37 cellular contexts compared by ENCODE assay signal in genomic region chr15:34673241-34673640, GRCh38.
"Had no signal": no experiment of that assay in that cellular context is flagged by ENCODE, and none has a peak within 500 bp of the region (broad histone marks: within the 10 kb centered on the region; RNA-seq: fewer than 3 reads in every experiment).

No MANE protein-coding gene starts in this region.

- FAIRE-seq: astrocyte had no signal

- H3K27ac ChIP-seq: adrenal gland, ascending aorta, body of pancreas, brain microvascular endothelial cell, breast epithelium, cardiac muscle cell had no signal

- H3K36me3 Mint-ChIP-seq: activated naive CD4-positive, alpha-beta T cell treated with anti-CD3 and anti-CD28 coated beads, Interleukin-2, amount 10 ng/mL, durations not matched to agents 7 days and 5 days; activated naive CD4-positive, alpha-beta T cell treated with anti-CD3 and anti-CD28 coated beads, Interleukin-2, amount 50 U/mL, for 24 hours; activated naive CD4-positive, alpha-beta T cell treated with anti-CD3 and anti-CD28 coated beads, Interleukin-2, amount 50 U/mL, for 72 hours; activated naive CD8-positive, alpha-beta T cell; activated naive CD8-positive, alpha-beta T cell treated with anti-CD3 and anti-CD28 coated beads for 36 hours; activated naive CD8-positive, alpha-beta T cell treated with anti-CD3 and anti-CD28 coated beads, Interleukin-2, amount 10 ng/mL, durations not matched to agents 7 days and 5 days; brain had no signal

- H3K4me3 Mint-ChIP-seq: activated naive CD4-positive, alpha-beta T cell treated with anti-CD3 and anti-CD28 coated beads for 36 hours; activated naive CD4-positive, alpha-beta T cell treated with anti-CD3 and anti-CD28 coated beads, Interleukin-2, amount 10 ng/mL, durations not matched to agents 7 days and 5 days; activated naive CD4-positive, alpha-beta T cell treated with anti-CD3 and anti-CD28 coated beads, Interleukin-2, amount 50 U/mL, for 24 hours; activated naive CD8-positive, alpha-beta T cell; activated naive CD8-positive, alpha-beta T cell treated with anti-CD3 and anti-CD28 coated beads for 36 hours; activated naive CD8-positive, alpha-beta T cell treated with anti-CD3 and anti-CD28 coated beads, Interleukin-2, amount 10 ng/mL, durations not matched to agents 7 days and 5 days; activated naive CD8-positive, alpha-beta T cell treated with anti-CD3 and anti-CD28 coated beads, Interleukin-2, amount 50 U/mL, for 24 hours; activated T-cell treated with anti-CD3 and anti-CD28 coated beads, Interleukin-2, amount 50 U/mL, for 4 hours; activated T-cell treated with anti-CD3 and anti-CD28 coated beads, Interleukin-2, amount 50 U/mL, for 72 hours; activated T-helper 1 cell treated with anti-CD3 and anti-CD28 coated beads, Interleukin-12 subunit alpha, Interleukin-12 subunit beta, Interleukin-2, Interleukin-4 antibody, amounts not matched to agents 30 ng/mL and 10 ng/mL and 1 ng/mL, durations not matched to agents 14 hours and 24 hours and 36 hours; activated T-helper 17 cell treated with anti-CD3 and anti-CD28 coated beads, Interleukin-2, amount 50 U/mL, for 72 hours; brain; central memory CD8-positive, alpha-beta T cell had no signal

- H3K9me3 Mint-ChIP-seq: activated naive CD4-positive, alpha-beta T cell treated with anti-CD3 and anti-CD28 coated beads for 36 hours; activated naive CD4-positive, alpha-beta T cell treated with anti-CD3 and anti-CD28 coated beads, Interleukin-2, amount 10 ng/mL, durations not matched to agents 7 days and 5 days; activated naive CD4-positive, alpha-beta T cell treated with anti-CD3 and anti-CD28 coated beads, Interleukin-2, amount 50 U/mL, for 24 hours; activated naive CD4-positive, alpha-beta T cell treated with anti-CD3 and anti-CD28 coated beads, Interleukin-2, amount 50 U/mL, for 72 hours; activated naive CD8-positive, alpha-beta T cell treated with anti-CD3 and anti-CD28 coated beads for 36 hours; activated naive CD8-positive, alpha-beta T cell treated with anti-CD3 and anti-CD28 coated beads, Interleukin-2, amount 10 ng/mL, durations not matched to agents 7 days and 5 days; activated naive CD8-positive, alpha-beta T cell treated with anti-CD3 and anti-CD28 coated beads, Interleukin-2, amount 50 U/mL, for 24 hours; activated T-cell treated with anti-CD3 and anti-CD28 coated beads, Interleukin-2, amount 50 U/mL, for 4 hours; activated T-cell treated with anti-CD3 and anti-CD28 coated beads, Interleukin-2, amount 50 U/mL, for 72 hours; activated T-helper 1 cell treated with anti-CD3 and anti-CD28 coated beads, Interleukin-12 subunit alpha, Interleukin-12 subunit beta, Interleukin-2, Interleukin-4 antibody, amounts not matched to agents 30 ng/mL and 10 ng/mL and 1 ng/mL, durations not matched to agents 14 hours and 24 hours and 36 hours; activated T-helper 17 cell treated with anti-CD3 and anti-CD28 coated beads, Interleukin-2, amount 50 U/mL, for 72 hours; activated T-helper 2 cell treated with anti-CD3 and anti-CD28 coated beads, Interferon-gamma antibody, Interleukin-2, Interleukin-4, amounts not matched to agents 10 μg/mL and 5 μg/mL and 100 μg/mL, durations not matched to agents 14 hours and 24 hours and 36 hours; brain; central memory CD8-positive, alpha-beta T cell had no signal

- DNase-seq: activated effector memory CD4-positive, alpha-beta T cell treated with anti-CD3 and anti-CD28 coated beads, Interleukin-2, amount 50 U/mL, for 16 hours; activated effector memory CD4-positive, alpha-beta T cell treated with Interleukin-2 at 50 U/mL for 16 hours; activated gamma-delta T cell; activated gamma-delta T cell treated with Interleukin-2 at 50 U/mL for 16 hours; activated naive CD4-positive, alpha-beta T cell; activated naive CD4-positive, alpha-beta T cell treated with anti-CD3 and anti-CD28 coated beads for 36 hours; activated naive CD4-positive, alpha-beta T cell treated with anti-CD3 and anti-CD28 coated beads, Interleukin-2, amount 10 ng/mL, durations not matched to agents 7 days and 5 days; activated naive CD4-positive, alpha-beta T cell treated with anti-CD3 and anti-CD28 coated beads, Interleukin-2, amount 50 U/mL, for 16 hours; activated naive CD4-positive, alpha-beta T cell treated with Interleukin-2 at 50 U/mL for 16 hours; activated naive CD8-positive, alpha-beta T cell treated with anti-CD3 and anti-CD28 coated beads for 36 hours; activated naive CD8-positive, alpha-beta T cell treated with anti-CD3 and anti-CD28 coated beads, Interleukin-2, amount 10 ng/mL, durations not matched to agents 7 days and 5 days; activated naive CD8-positive, alpha-beta T cell treated with anti-CD3 and anti-CD28 coated beads, Interleukin-2, amount 50 U/mL, for 24 hours; activated T-cell treated with anti-CD3 and anti-CD28 coated beads, Interleukin-2, amount 50 U/mL, for 4 hours; activated T-cell treated with anti-CD3 and anti-CD28 coated beads, Interleukin-2, amount 50 U/mL, for 48 hours; activated T-cell treated with anti-CD3 and anti-CD28 coated beads, Interleukin-2, amount 50 U/mL, for 72 hours; adrenal gland; amniotic stem cell; amygdala; anterior cingulate cortex; aorta; body of pancreas; brain microvascular endothelial cell; caudate nucleus; central memory CD4-positive, alpha-beta T cell; cerebellar nuclear complex had no signal

- H3K36me3 ChIP-seq: adrenal gland, ascending aorta, brain microvascular endothelial cell, breast epithelium, cardiac muscle cell had no signal

- H3K27ac Mint-ChIP-seq: activated naive CD4-positive, alpha-beta T cell treated with anti-CD3 and anti-CD28 coated beads for 36 hours; activated naive CD4-positive, alpha-beta T cell treated with anti-CD3 and anti-CD28 coated beads, Interleukin-2, amount 10 ng/mL, durations not matched to agents 7 days and 5 days; activated naive CD4-positive, alpha-beta T cell treated with anti-CD3 and anti-CD28 coated beads, Interleukin-2, amount 50 U/mL, for 24 hours; activated naive CD4-positive, alpha-beta T cell treated with anti-CD3 and anti-CD28 coated beads, Interleukin-2, amount 50 U/mL, for 72 hours; activated naive CD8-positive, alpha-beta T cell; activated naive CD8-positive, alpha-beta T cell treated with anti-CD3 and anti-CD28 coated beads for 36 hours; activated naive CD8-positive, alpha-beta T cell treated with anti-CD3 and anti-CD28 coated beads, Interleukin-2, amount 10 ng/mL, durations not matched to agents 7 days and 5 days; activated naive CD8-positive, alpha-beta T cell treated with anti-CD3 and anti-CD28 coated beads, Interleukin-2, amount 50 U/mL, for 24 hours; activated T-cell treated with anti-CD3 and anti-CD28 coated beads, Interleukin-2, amount 50 U/mL, for 72 hours; activated T-helper 1 cell treated with anti-CD3 and anti-CD28 coated beads, Interleukin-12 subunit alpha, Interleukin-12 subunit beta, Interleukin-2, Interleukin-4 antibody, amounts not matched to agents 30 ng/mL and 10 ng/mL and 1 ng/mL, durations not matched to agents 14 hours and 24 hours and 36 hours; activated T-helper 17 cell treated with anti-CD3 and anti-CD28 coated beads, Interleukin-2, amount 50 U/mL, for 72 hours; activated T-helper 2 cell treated with anti-CD3 and anti-CD28 coated beads, Interferon-gamma antibody, Interleukin-2, Interleukin-4, amounts not matched to agents 10 μg/mL and 5 μg/mL and 100 μg/mL, durations not matched to agents 14 hours and 24 hours and 36 hours; brain had no signal

- H3K4me1 ChIP-seq: adrenal gland, ascending aorta, body of pancreas, breast epithelium had no signal

- H3K4me3 ChIP-seq: adrenal gland, ascending aorta, body of pancreas, breast epithelium, cardiac muscle cell had no signal

- H3K9me3 ChIP-seq: adrenal gland, ascending aorta, body of pancreas, breast epithelium had no signal

- ATAC-seq: activated naive CD4-positive, alpha-beta T cell treated with anti-CD3 and anti-CD28 coated beads, Interleukin-2, amount 50 U/mL, for 72 hours; activated naive CD8-positive, alpha-beta T cell treated with anti-CD3 and anti-CD28 coated beads, Interleukin-2, amount 50 U/mL, for 24 hours; activated T-cell treated with anti-CD3 and anti-CD28 coated beads, Interleukin-2, amount 50 U/mL, for 4 hours; activated T-cell treated with anti-CD3 and anti-CD28 coated beads, Interleukin-2, amount 50 U/mL, for 72 hours; activated T-helper 17 cell treated with anti-CD3 and anti-CD28 coated beads, Interleukin-2, amount 50 U/mL, for 72 hours; body of pancreas had no signal

- H3K4me1 Mint-ChIP-seq: activated naive CD4-positive, alpha-beta T cell treated with anti-CD3 and anti-CD28 coated beads, Interleukin-2, amount 10 ng/mL, durations not matched to agents 7 days and 5 days; activated naive CD4-positive, alpha-beta T cell treated with anti-CD3 and anti-CD28 coated beads, Interleukin-2, amount 50 U/mL, for 24 hours; activated naive CD8-positive, alpha-beta T cell treated with anti-CD3 and anti-CD28 coated beads for 36 hours; activated naive CD8-positive, alpha-beta T cell treated with anti-CD3 and anti-CD28 coated beads, Interleukin-2, amount 10 ng/mL, durations not matched to agents 7 days and 5 days; activated naive CD8-positive, alpha-beta T cell treated with anti-CD3 and anti-CD28 coated beads, Interleukin-2, amount 50 U/mL, for 24 hours; activated T-helper 17 cell treated with anti-CD3 and anti-CD28 coated beads, Interleukin-2, amount 50 U/mL, for 72 hours; brain; central memory CD8-positive, alpha-beta T cell had no signal

- H3K27me3 ChIP-seq: adrenal gland, ascending aorta, body of pancreas, brain microvascular endothelial cell, breast epithelium had no signal
